In genomic region chr11:102539567-102539966, GRCh38 we compare ENCODE assay signal across 26 cellular contexts. TPM values are rescaled to one million over a fixed set of nuclear protein-coding genes. Genes with fewer than 3 reads are reported as not detected.
"Had no signal": no experiment of that assay in that cellular context is flagged by ENCODE, and none has a peak within 500 bp of the region (broad histone marks: within the 10 kb centered on the region; RNA-seq: fewer than 3 reads in every experiment).

No MANE protein-coding gene starts in this region.

- H3K27ac ChIP-seq: SJSA1 had no signal

- H3K36me3 Mint-ChIP-seq: activated CD4-positive, alpha-beta memory T cell treated with anti-CD3 and anti-CD28 coated beads for 36 hours; activated naive CD8-positive, alpha-beta T cell; brain; T-cell had no signal

- DNase-seq: activated CD4-positive, alpha-beta memory T cell treated with anti-CD3 and anti-CD28 coated beads for 36 hours; activated CD4-positive, alpha-beta T cell treated with anti-CD3 and anti-CD28 coated beads, Interleukin-2, amount 10 ng/mL, durations not matched to agents 7 days and 5 days; activated CD4-positive, CD25-positive, alpha-beta regulatory T cell; activated CD8-positive, alpha-beta memory T cell treated with anti-CD3 and anti-CD28 coated beads for 24 hours; activated gamma-delta T cell; activated naive CD4-positive, alpha-beta T cell treated with anti-CD3 and anti-CD28 coated beads for 36 hours; activated T-cell treated with anti-CD3 and anti-CD28 coated beads, Interleukin-2, amount 50 U/mL, for 4 hours; amygdala; MG63; NCI-H187; NCI-H2081 treated with DMSO at 0.1 percent for 48 hours; NCI-H2171; NCI-H226; NCI-H526; NCI-H82; SHP77; T-cell; T-helper 2 cell; T1000 had no signal

- H3K4me1 Mint-ChIP-seq: brain; central memory CD8-positive, alpha-beta T cell had no signal

- H3K27me3 ChIP-seq: SJSA1 had no signal

- H3K9me3 ChIP-seq: MG63, SJSA1 had no signal

- FAIRE-seq: astrocyte, RCC 7860, TTC549 had no signal

- H3K9me3 Mint-ChIP-seq: activated CD4-positive, alpha-beta memory T cell treated with anti-CD3 and anti-CD28 coated beads for 36 hours; activated CD4-positive, alpha-beta T cell treated with anti-CD3 and anti-CD28 coated beads, Interleukin-2, amount 10 ng/mL, durations not matched to agents 7 days and 5 days; activated naive CD4-positive, alpha-beta T cell treated with anti-CD3 and anti-CD28 coated beads for 36 hours; activated T-cell treated with anti-CD3 and anti-CD28 coated beads, Interleukin-2, amount 50 U/mL, for 4 hours; central memory CD8-positive, alpha-beta T cell had no signal

- H3K4me1 ChIP-seq: SJSA1 had no signal

- H3K4me3 ChIP-seq: MG63, SJSA1 had no signal

- H3K4me3 Mint-ChIP-seq: activated CD4-positive, alpha-beta memory T cell treated with anti-CD3 and anti-CD28 coated beads for 36 hours; activated CD4-positive, alpha-beta T cell treated with anti-CD3 and anti-CD28 coated beads, Interleukin-2, amount 10 ng/mL, durations not matched to agents 7 days and 5 days; activated naive CD4-positive, alpha-beta T cell treated with anti-CD3 and anti-CD28 coated beads for 36 hours; activated naive CD8-positive, alpha-beta T cell; activated T-cell treated with anti-CD3 and anti-CD28 coated beads, Interleukin-2, amount 50 U/mL, for 4 hours; brain; central memory CD8-positive, alpha-beta T cell; T-cell had no signal

- H3K36me3 ChIP-seq: MG63, SJSA1 had no signal

- H3K27ac Mint-ChIP-seq: activated CD4-positive, alpha-beta memory T cell treated with anti-CD3 and anti-CD28 coated beads for 36 hours; activated CD4-positive, alpha-beta T cell treated with anti-CD3 and anti-CD28 coated beads, Interleukin-2, amount 10 ng/mL, durations not matched to agents 7 days and 5 days; activated naive CD4-positive, alpha-beta T cell treated with anti-CD3 and anti-CD28 coated beads for 36 hours; activated naive CD8-positive, alpha-beta T cell; brain; T-cell had no signal

- ATAC-seq: activated T-cell treated with anti-CD3 and anti-CD28 coated beads, Interleukin-2, amount 50 U/mL, for 4 hours; T-cell had no signal

RNA-seq across cellular contexts. Expression of gene MMP7, which starts 9.0 kb away (rescaled TPM):
- total RNA-seq: activated CD4-positive, alpha-beta memory T cell treated with anti-CD3 and anti-CD28 coated beads for 36 hours; activated CD4-positive, alpha-beta T cell treated with anti-CD3 and anti-CD28 coated beads, Interleukin-2, amount 10 ng/mL, durations not matched to agents 7 days and 5 days; activated naive CD4-positive, alpha-beta T cell treated with anti-CD3 and anti-CD28 coated beads for 36 hours had no signal
